In genomic region chr7:29635067-29636008, GRCh38 we compare ENCODE assay signal across 8 cellular contexts.
DNase-seq lines count a peak whose midpoint lies in the region; ATAC-seq and TF ChIP-seq lines count a peak whose summit lies in the region.
"Not testable (repeated sequence)": the region's sequence is repeated elsewhere in the genome, so short reads cannot be mapped to it uniquely, and the experiment has no call there.

No MANE protein-coding gene starts in this region.

- peak; percentile 65 for ATAC-seq in esophagus mucosa

- not testable (repeated sequence) for H3K9me3 ChIP-seq in WERI-Rb-1 (ENCODE audit: severe bottlenecking)

- TF ChIP-seq CTCF in GM12872 (IDR thresholded peaks at IDR 0.05; ENCODE audit: insufficient read depth, low read depth, low read length) (peak; percentile 24; the same call in 1 of the 3 replicates), WERI-Rb-1 (IDR thresholded peaks at IDR 0.05; ENCODE audit: low read depth, low read length) (peak; percentile 45), retinal pigment epithelial cell (conservative IDR thresholded peaks at IDR 0.05; ENCODE audit: low read depth, low read length) (peak; percentile 60)

- peak; percentile 24 for DNase-seq in AG20443 (ENCODE audit: low spot score)
- peak; percentile 14 for DNase-seq in MV-4-11 (lab: John Stamatoyannopoulos, UW)
- DNase-seq in NCI-H82 treated with DMSO at 0.1 percent for 48 hours (lab: John Stamatoyannopoulos, UW; ENCODE audit: unreplicated experiment): peak; percentile 32
- DNase-seq in WERI-Rb-1: peak; percentile 21
- DNase-seq in kidney tubule cell (ENCODE audit: low spot score): peak; percentile 64
- peak; percentile 5 for DNase-seq in retinal pigment epithelial cell (ENCODE audit: low read depth)

- H3K36me3 ChIP-seq in WERI-Rb-1: not testable (repeated sequence)

- H3K4me3 ChIP-seq in WERI-Rb-1 (ENCODE audit: low read depth, low read length); retinal pigment epithelial cell (ENCODE audit: low read length): not testable (repeated sequence)

- H3K27me3 ChIP-seq in WERI-Rb-1 (ENCODE audit: insufficient read depth, low read depth, severe bottlenecking): not testable (repeated sequence)

- H3K27ac ChIP-seq in WERI-Rb-1: not testable (repeated sequence)

Comparison
In these comparisons a context has a peak if more than half of its experiments do, and no peak if none do; other contexts are left out.
1. DNase-seq: peak in every context shown above with its lines; median percentile 64 in kidney tubule cell; 32 in NCI-H82 treated with DMSO at 0.1 percent for 48 hours; 24 in AG20443; 21 in WERI-Rb-1; 14 in MV-4-11; 5 in retinal pigment epithelial cell.